ENCODE assay signal across 8 cellular contexts in the genomic region with DNA sequence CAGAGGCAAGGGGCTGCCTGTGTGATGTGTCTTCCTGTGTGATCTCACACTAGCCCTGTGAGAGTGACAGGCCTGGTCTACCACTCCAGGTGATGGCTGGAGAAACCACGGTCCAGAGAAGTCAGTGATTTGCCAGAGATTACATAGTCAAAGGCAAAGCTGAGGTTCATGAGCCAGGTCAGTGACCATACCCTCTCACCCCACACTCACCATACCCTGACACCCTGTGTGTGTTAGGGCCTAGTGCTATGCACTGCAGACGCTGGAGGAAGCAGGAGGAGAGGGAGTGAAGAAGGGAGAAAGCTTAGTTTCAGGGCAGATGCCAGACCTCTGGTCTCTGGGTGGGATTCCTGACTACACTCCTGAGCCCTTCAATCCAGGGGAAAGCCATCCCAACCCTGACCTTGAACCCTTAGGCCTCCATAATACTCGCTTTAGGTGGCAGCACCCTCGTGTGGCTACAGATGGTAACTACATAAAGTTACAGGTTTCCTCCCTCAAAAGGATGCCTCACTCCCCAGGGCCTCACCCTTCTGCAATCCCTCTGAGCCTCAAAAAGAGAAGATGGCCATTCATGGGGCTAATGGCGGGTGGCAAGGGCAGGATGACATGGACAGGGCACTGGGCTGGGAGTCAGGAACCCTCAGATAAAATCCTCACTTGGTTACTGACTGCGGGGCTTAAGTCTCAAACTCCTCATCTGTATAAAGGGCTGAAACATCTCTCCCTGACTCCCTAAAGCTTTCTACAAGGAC. TPM values are rescaled to one million over a fixed set of nuclear protein-coding genes. Genes with fewer than 3 reads are reported as not detected.
DNase-seq lines count a peak whose midpoint lies in the region; ATAC-seq and TF ChIP-seq lines count a peak whose summit lies in the region.

No MANE protein-coding gene starts in this region.

- H3K4me1 ChIP-seq in OCI-LY3 (ENCODE audit: low read length) = no peaks in the 10 kb centered on the region

- no peak overlapping the region for H3K9ac ChIP-seq in OCI-LY3 (ENCODE audit: low read length)

- no peak overlapping the region for H3K27ac ChIP-seq in OCI-LY3 (ENCODE audit: low read length)

- H3K4me3 ChIP-seq in BJ (ENCODE audit: low read depth, low read length) (no peak overlapping the region), H7 (ENCODE audit: insufficient read depth, low read depth, low read length) (no peak overlapping the region), OCI-LY3 (ENCODE audit: low read length) (no peak overlapping the region)

- CTCF ChIA-PET in BJ (lab: Yijun Ruan, JAX) = interaction anchor here (0.6 to 3.9 kb wide), 18 partner anchors 9 to 373 kb away, joined by 3 to 41 read pairs (median 6); a partner anchor contains a TSS

- H3K36me3 ChIP-seq in BJ (ENCODE audit: control insufficient read depth, insufficient read depth, low read length) (peaks cover 10% of the 10 kb centered on the region), H7 (replicated peaks; ENCODE audit: control insufficient read depth, insufficient read depth, low read length) (peaks cover 11% of the 10 kb centered on the region), OCI-LY3 (replicated peaks; ENCODE audit: low read depth, low read length) (peaks cover 5% of the 10 kb centered on the region)

- H3K79me2 ChIP-seq in OCI-LY3 (ENCODE audit: low read length) = no peaks in the 10 kb centered on the region

- no peak overlapping the region for H3K4me2 ChIP-seq in OCI-LY3 (ENCODE audit: low read length)

- POLR2A ChIA-PET in BJ (lab: Charles Lee) = interaction anchor here (0.7 kb wide), 1 partner anchor 30 kb away, joined by 5 read pairs; no protein-coding TSS in a partner anchor

- no peaks in the 10 kb centered on the region for H3K27me3 Mint-ChIP-seq in activated T-cell treated with anti-CD3 and anti-CD28 coated beads, Interleukin-2, amount 50 U/mL, for 4 hours (ENCODE audit: low read depth)
- H3K27me3 Mint-ChIP-seq in progenitor cell of endocrine pancreas = no peaks in the 10 kb centered on the region

- H4K20me1 ChIP-seq in OCI-LY3 (ENCODE audit: insufficient read depth, low read length) = 0 out of 2 replicates have a peak, but pooled peaks cover 5% of the 10 kb centered on the region

- peak; percentile 66 to 82 for ATAC-seq in activated T-cell treated with anti-CD3 and anti-CD28 coated beads, Interleukin-2, amount 50 U/mL, for 4 hours
- ATAC-seq in GM21423 (IDR thresholded peaks at IDR 0.05; ENCODE audit: unreplicated experiment) (no peak), GM21381 (IDR thresholded peaks at IDR 0.05; ENCODE audit: unreplicated experiment) (no peak)

- no peak overlapping the region for H3K4me3 Mint-ChIP-seq in activated T-cell treated with anti-CD3 and anti-CD28 coated beads, Interleukin-2, amount 50 U/mL, for 4 hours
- no peak overlapping the region for H3K4me3 Mint-ChIP-seq in progenitor cell of endocrine pancreas (ENCODE audit: low read depth)

- DNase-seq in BJ (ENCODE audit: low read depth) = no peak
- peak; percentile 75 for DNase-seq in H7
- peak; percentile 45 for DNase-seq in activated T-cell treated with anti-CD3 and anti-CD28 coated beads, Interleukin-2, amount 50 U/mL, for 4 hours
- peak; percentile 52 for DNase-seq in foreskin melanocyte
- DNase-seq in progenitor cell of endocrine pancreas (ENCODE audit: low spot score, unreplicated experiment) = no peak

- no peaks in the 10 kb centered on the region for H3K4me1 Mint-ChIP-seq in activated T-cell treated with anti-CD3 and anti-CD28 coated beads, Interleukin-2, amount 50 U/mL, for 4 hours (ENCODE audit: low read depth)
- peaks cover 13% of the 10 kb centered on the region for H3K4me1 Mint-ChIP-seq in progenitor cell of endocrine pancreas (ENCODE audit: low read depth)

- H3K9me3 ChIP-seq in OCI-LY3 (ENCODE audit: insufficient read depth, low read length) = no peaks in the 10 kb centered on the region

- peak; percentile 74 for TF ChIP-seq CTCF in BJ (IDR thresholded peaks at IDR 0.05; ENCODE audit: insufficient read depth, low read depth, low read length)
- TF ChIP-seq CTCF in OCI-LY3 (IDR thresholded peaks at IDR 0.05; ENCODE audit: low read depth, low read length) = peak; percentile 65
- TF ChIP-seq CTCF in progenitor cell of endocrine pancreas (IDR thresholded peaks at IDR 0.05; ENCODE audit: unreplicated experiment) = peak; percentile 78

- H3K36me3 Mint-ChIP-seq in activated T-cell treated with anti-CD3 and anti-CD28 coated beads, Interleukin-2, amount 50 U/mL, for 4 hours (ENCODE audit: insufficient read depth) = peaks cover 11% of the 10 kb centered on the region
- peaks cover 11% of the 10 kb centered on the region for H3K36me3 Mint-ChIP-seq in progenitor cell of endocrine pancreas (ENCODE audit: insufficient read depth)

- H3K27ac Mint-ChIP-seq in progenitor cell of endocrine pancreas = peak overlapping the region; percentile 85

- H2AFZ ChIP-seq in OCI-LY3 (ENCODE audit: low read depth, low read length) = no peak overlapping the region

- H3K9me3 Mint-ChIP-seq in activated T-cell treated with anti-CD3 and anti-CD28 coated beads, Interleukin-2, amount 50 U/mL, for 4 hours = no peaks in the 10 kb centered on the region
- H3K9me3 Mint-ChIP-seq in progenitor cell of endocrine pancreas (ENCODE audit: low read depth) = no peaks in the 10 kb centered on the region

- H3K27me3 ChIP-seq in BJ (ENCODE audit: control insufficient read depth, insufficient read depth, low read length) (no peaks in the 10 kb centered on the region), H7 (ENCODE audit: control insufficient read depth, insufficient read depth, low read length) (no peaks in the 10 kb centered on the region), OCI-LY3 (ENCODE audit: low read depth, low read length) (no peaks in the 10 kb centered on the region)

RNA-seq across cellular contexts. Expression of a gene that starts 20.8 kb away (rescaled TPM):
- 15.4 and 18.0 TPM in 2 replicates for polyA plus RNA-seq in BJ (2011; rRNA removed)
- polyA minus RNA-seq in BJ (2011; rRNA and poly(A)+ RNA removed) = 23.9 and 33.2 TPM in 2 replicates
- total RNA-seq in H7 (2014; rRNA removed; shearing (Covaris generic)) = 38.0 and 44.2 TPM in 2 replicates
- total RNA-seq in activated T-cell treated with anti-CD3 and anti-CD28 coated beads, Interleukin-2, amount 50 U/mL, for 4 hours = 1 to 10 TPM in 1 of 3 donors, under 1 TPM in 2; 0.55 to 1.0 (median 0.68) TPM
- total RNA-seq in progenitor cell of endocrine pancreas = 33.7 and 38.3 TPM in 2 replicates

Comparison
In these comparisons a context has a peak if more than half of its experiments do, and no peak if none do; other contexts are left out.
1. DNase-seq: peak in H7 (single experiment), activated T-cell treated with anti-CD3 and anti-CD28 coated beads, Interleukin-2, amount 50 U/mL, for 4 hours (single experiment) and foreskin melanocyte (single experiment); none in BJ (single experiment) and progenitor cell of endocrine pancreas (single experiment).
2. ATAC-seq: peak in activated T-cell treated with anti-CD3 and anti-CD28 coated beads, Interleukin-2, amount 50 U/mL, for 4 hours (2 of 2); none in GM21423 (single experiment) and GM21381 (single experiment).
3. RNA of a gene that starts 20.8 kb away (total RNA-seq): 38.0 to 44.2 TPM in H7 and 33.7 to 38.3 TPM in progenitor cell of endocrine pancreas; 0.55 to 1.0 TPM in activated T-cell treated with anti-CD3 and anti-CD28 coated beads, Interleukin-2, amount 50 U/mL, for 4 hours; every median in the first group is over 10 times any median in the second.
4. Peak in every context shown above with its lines, with median percentiles within 50 percentile points of each other: CTCF ChIP-seq.